In genomic region chr2:222752731-222753130, GRCh38 we compare ENCODE assay signal across 15 cellular contexts.
DNase-seq lines count a peak whose midpoint lies in the region; ATAC-seq and TF ChIP-seq lines count a peak whose summit lies in the region.
"Had no signal": no experiment of that assay in that cellular context is flagged by ENCODE, and none has a peak within 500 bp of the region (broad histone marks: within the 10 kb centered on the region; RNA-seq: fewer than 3 reads in every experiment).

No MANE protein-coding gene starts in this region.

- H3K4me3 ChIP-seq in ascending aorta (peak overlapping the region in 1 of 2 donors; percentile 35), stomach (no peak overlapping the region)
- H3K4me3 ChIP-seq: A549 had no signal

- H3K27ac Mint-ChIP-seq in mesothelial cell of epicardium = peak overlapping the region; percentile 64
- H3K27ac Mint-ChIP-seq: CD4-positive, alpha-beta T cell; endodermal cell had no signal

- TF ChIP-seq POLR2A in stomach (IDR thresholded peaks at IDR 0.05) = no peak

- TF ChIP-seq CTCF in ascending aorta (IDR thresholded peaks at IDR 0.05) (no peak), mesothelial cell of epicardium (IDR thresholded peaks at IDR 0.05; ENCODE audit: unreplicated experiment) (no peak), stomach (IDR thresholded peaks at IDR 0.05) (no peak)

- H3K27ac ChIP-seq in ascending aorta (peak overlapping the region; percentile 71 to 80), stomach (peak overlapping the region in 3 of 5 donors; percentile 30 to 61 (median 60))
- H3K27ac ChIP-seq: A549 had no signal

- no peak for TF ChIP-seq EP300 in stomach (IDR thresholded peaks at IDR 0.05)

- H3K27me3 Mint-ChIP-seq in mesothelial cell of epicardium (ENCODE audit: low read depth) = no peaks in the 10 kb centered on the region
- H3K27me3 Mint-ChIP-seq: CD4-positive, alpha-beta T cell had no signal

- WGBS in stomach, 5 donors = 74 to 83% (median 77%) methylated on average over 5 of the region's 5 CpGs

- intact Hi-C loops in ascending aorta (cut with DNase I) = loop anchor here (2.0 to 5.0 kb wide), 3 partner anchors 40 to 150 kb away; no protein-coding TSS in a partner anchor
- intact Hi-C loops in stomach (cut with DNase I; ENCODE audit: low total_unique reads) = no loop called here

- peaks cover 17% of the 10 kb centered on the region for H3K4me1 Mint-ChIP-seq in mesothelial cell of epicardium

- H3K36me3 Mint-ChIP-seq in mesothelial cell of epicardium = no peaks in the 10 kb centered on the region

- DNase-seq in SHP77 treated with DMSO at 0.1 percent for 48 hours (lab: John Stamatoyannopoulos, UW) = peak; percentile 44
- DNase-seq in SHP77 (lab: John Stamatoyannopoulos, UW) = no peak
- DNase-seq in ascending aorta (ENCODE audit: low spot score in 2 of 2) = no peak
- DNase-seq in mesothelial cell of epicardium (ENCODE audit: low spot score in 2 of 2, unreplicated experiment in 2 of 2) = no peak
- DNase-seq in stomach = no peak
- DNase-seq: CD4-positive, alpha-beta T cell; endodermal cell; GDM1; posterior cingulate gyrus; stimulated activated CD4-positive, alpha-beta T cell treated with anti-CD3 and anti-CD28 coated beads, Interleukin-2, amount 100 ng/mL, for 24 hours; stimulated activated CD8-positive, alpha-beta memory T cell treated with anti-CD3 and anti-CD28 coated beads, Interleukin-4, amount 100 ng/mL, for 48 hours had no signal

- H3K27me3 ChIP-seq in ascending aorta (no peaks in the 10 kb centered on the region), stomach (no peaks in the 10 kb centered on the region)

- H3K9me3 Mint-ChIP-seq in mesothelial cell of epicardium = peaks cover 8% of the 10 kb centered on the region
- H3K9me3 Mint-ChIP-seq: CD4-positive, alpha-beta T cell; endodermal cell had no signal

- no peak overlapping the region for H3K4me3 Mint-ChIP-seq in mesothelial cell of epicardium
- H3K4me3 Mint-ChIP-seq: CD4-positive, alpha-beta T cell; endodermal cell had no signal

- H3K4me1 ChIP-seq in ascending aorta (peaks cover 6 to 17% of the 10 kb centered on the region in 2 donors), stomach (peaks cover 10 to 20% (median 17%) of the 10 kb centered on the region in 4 donors)

- H3K36me3 ChIP-seq in ascending aorta (no peaks in the 10 kb centered on the region), stomach (no peaks in the 10 kb centered on the region)

- H3K9me3 ChIP-seq in ascending aorta = no peaks in the 10 kb centered on the region
- no peaks in the 10 kb centered on the region for H3K9me3 ChIP-seq in stomach
- H3K9me3 ChIP-seq: A549 had no signal

- ATAC-seq in GM19395 (IDR thresholded peaks at IDR 0.05; ENCODE audit: unreplicated experiment) (no peak), GM21825 (IDR thresholded peaks at IDR 0.05; ENCODE audit: unreplicated experiment) (no peak), HG03039 (IDR thresholded peaks at IDR 0.05; ENCODE audit: unreplicated experiment) (no peak)
- ATAC-seq: A549 had no signal
